1 cellular context compared by ENCODE assay signal in the genomic region with DNA sequence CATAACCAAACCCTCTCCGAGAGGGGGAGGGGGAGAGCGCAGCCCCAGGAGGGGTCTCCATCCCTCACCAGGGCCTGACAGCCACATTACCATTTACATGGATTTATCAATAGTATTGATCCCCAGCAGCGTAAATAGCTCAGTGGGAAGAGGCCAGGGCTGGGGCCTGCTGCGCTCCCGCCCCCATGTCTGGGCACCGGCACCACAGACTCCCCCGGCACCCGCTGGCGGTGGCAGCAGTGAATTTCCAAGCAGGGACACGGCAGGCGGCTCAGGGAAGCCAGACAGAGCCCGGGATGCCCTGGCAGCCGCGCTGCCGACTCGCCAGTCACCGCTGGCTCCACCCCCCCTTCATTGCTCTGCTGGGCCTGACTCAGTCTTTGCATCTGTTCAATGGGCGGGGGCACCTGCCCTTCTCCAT.
TF ChIP-seq lines count a peak whose summit lies in the region.

No MANE protein-coding gene starts in this region.

TF ChIP-seq in SK-N-SH, 30 proteins besides CTCF, POLR2A, EP300 and RAD21 (continued from another document):
- TF ChIP-seq, protein P1, sequence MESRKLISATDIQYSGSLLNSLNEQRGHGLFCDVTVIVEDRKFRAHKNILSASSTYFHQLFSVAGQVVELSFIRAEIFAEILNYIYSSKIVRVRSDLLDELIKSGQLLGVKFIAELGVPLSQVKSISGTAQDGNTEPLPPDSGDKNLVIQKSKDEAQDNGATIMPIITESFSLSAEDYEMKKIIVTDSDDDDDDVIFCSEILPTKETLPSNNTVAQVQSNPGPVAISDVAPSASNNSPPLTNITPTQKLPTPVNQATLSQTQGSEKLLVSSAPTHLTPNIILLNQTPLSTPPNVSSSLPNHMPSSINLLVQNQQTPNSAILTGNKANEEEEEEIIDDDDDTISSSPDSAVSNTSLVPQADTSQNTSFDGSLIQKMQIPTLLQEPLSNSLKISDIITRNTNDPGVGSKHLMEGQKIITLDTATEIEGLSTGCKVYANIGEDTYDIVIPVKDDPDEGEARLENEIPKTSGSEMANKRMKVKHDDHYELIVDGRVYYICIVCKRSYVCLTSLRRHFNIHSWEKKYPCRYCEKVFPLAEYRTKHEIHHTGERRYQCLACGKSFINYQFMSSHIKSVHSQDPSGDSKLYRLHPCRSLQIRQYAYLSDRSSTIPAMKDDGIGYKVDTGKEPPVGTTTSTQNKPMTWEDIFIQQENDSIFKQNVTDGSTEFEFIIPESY (IDR thresholded peaks at IDR 0.05; ENCODE audit: borderline replicate concordance, low read depth): no peak
- TF ChIP-seq MEF2A (IDR thresholded peaks at IDR 0.05; ENCODE audit: borderline replicate concordance, low read depth): no peak
- TF ChIP-seq POLR2AphosphoS5 (IDR thresholded peaks at IDR 0.05; ENCODE audit: low read depth, low read length): no peak
- no peak for TF ChIP-seq GABPA (IDR thresholded peaks at IDR 0.05; ENCODE audit: low read depth)
- no peak for TF ChIP-seq MXI1 (IDR thresholded peaks at IDR 0.05; ENCODE audit: low read depth, low read length)
- TF ChIP-seq RXRA (IDR thresholded peaks at IDR 0.05; ENCODE audit: borderline replicate concordance, low read depth): no peak
- no peak for TF ChIP-seq GATA2 (CRISPR knock-in tag; IDR thresholded peaks at IDR 0.05)
- TF ChIP-seq SIN3A (IDR thresholded peaks at IDR 0.05; ENCODE audit: borderline replicate concordance, low read depth, low read length): no peak
- TF ChIP-seq TCF12 (IDR thresholded peaks at IDR 0.05): no peak
- TF ChIP-seq, protein P2, sequence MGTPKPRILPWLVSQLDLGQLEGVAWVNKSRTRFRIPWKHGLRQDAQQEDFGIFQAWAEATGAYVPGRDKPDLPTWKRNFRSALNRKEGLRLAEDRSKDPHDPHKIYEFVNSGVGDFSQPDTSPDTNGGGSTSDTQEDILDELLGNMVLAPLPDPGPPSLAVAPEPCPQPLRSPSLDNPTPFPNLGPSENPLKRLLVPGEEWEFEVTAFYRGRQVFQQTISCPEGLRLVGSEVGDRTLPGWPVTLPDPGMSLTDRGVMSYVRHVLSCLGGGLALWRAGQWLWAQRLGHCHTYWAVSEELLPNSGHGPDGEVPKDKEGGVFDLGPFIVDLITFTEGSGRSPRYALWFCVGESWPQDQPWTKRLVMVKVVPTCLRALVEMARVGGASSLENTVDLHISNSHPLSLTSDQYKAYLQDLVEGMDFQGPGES (IDR thresholded peaks at IDR 0.05; ENCODE audit: low read depth, low read length): no peak
